Comparison of ENCODE assay signal across 12 cellular contexts in the genomic region with DNA sequence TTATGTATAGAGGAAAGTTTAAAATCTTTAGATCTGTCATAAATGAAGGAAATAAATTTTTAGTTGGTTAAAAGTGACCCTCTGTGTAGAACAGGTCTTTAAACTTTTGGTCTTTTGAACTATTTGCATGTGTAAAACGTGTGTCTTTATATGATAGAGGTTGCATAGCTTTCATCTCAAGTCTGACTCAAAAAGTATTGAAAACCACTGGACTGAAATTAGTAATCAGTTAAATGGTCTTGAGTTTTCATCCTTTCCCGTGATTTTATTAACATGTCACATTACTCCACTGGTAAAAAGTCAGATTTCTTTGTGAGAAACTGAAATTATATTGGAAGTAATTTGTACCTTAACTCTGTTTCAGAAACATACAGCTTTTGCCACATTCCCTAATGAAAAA. TPM values are rescaled to one million over a fixed set of nuclear protein-coding genes. Genes with fewer than 3 reads are reported as not detected.
DNase-seq lines count a peak whose midpoint lies in the region; FAIRE-seq and TF ChIP-seq lines count a peak whose summit lies in the region.
"Had no signal": no experiment of that assay in that cellular context is flagged by ENCODE, and none has a peak within 500 bp of the region (broad histone marks: within the 10 kb centered on the region; RNA-seq: fewer than 3 reads in every experiment).

No MANE protein-coding gene starts in this region.

- CTCF ChIA-PET in activated CD4-positive, alpha-beta memory T cell treated with anti-CD3 and anti-CD28 coated beads for 36 hours (lab: Charles Lee): no interaction called here

- H3K36me3 ChIP-seq in cardiac muscle cell (peaks cover 2% of the 10 kb centered on the region), tibial nerve (peaks cover 0 to 21% (median 0%) of the 10 kb centered on the region in 3 donors)
- H3K36me3 ChIP-seq: pancreas had no signal

- WGBS in tibial nerve, 2 donors: 58 to 68% methylated on average over 2 of the region's 2 CpGs

- DNase-seq in cardiac muscle cell (ENCODE audit: low read depth in 1 of 2, low spot score in 1 of 2): no peak
- DNase-seq in cardiac septum (ENCODE audit: low spot score): no peak
- no peak for DNase-seq in activated CD4-positive, alpha-beta memory T cell treated with anti-CD3 and anti-CD28 coated beads for 36 hours
- no peak for DNase-seq in immature natural killer cell
- DNase-seq in tibial nerve (ENCODE audit: low spot score in 2 of 2): no peak
- no peak for DNase-seq in urothelium cell line (ENCODE audit: low spot score)
- no peak for DNase-seq in Kasumi-1 (lab: John Stamatoyannopoulos, UW)
- no peak for DNase-seq in posterior cingulate gyrus
- DNase-seq: cortex of kidney, NCI-H1436 treated with DMSO at 0.1 percent for 48 hours, pancreas had no signal

- no peak for TF ChIP-seq POLR2A in tibial nerve (IDR thresholded peaks at IDR 0.05)

- H3K36me3 Mint-ChIP-seq in activated CD4-positive, alpha-beta memory T cell treated with anti-CD3 and anti-CD28 coated beads for 36 hours: peaks cover 28% of the 10 kb centered on the region
- peaks cover 0 to 19% (median 13%) of the 10 kb centered on the region in 3 donors for H3K36me3 Mint-ChIP-seq in immature natural killer cell

- FAIRE-seq in urothelium cell line (lab: Jason Lieb, UNC): no peak
- FAIRE-seq: TTC549 had no signal

- H3K4me1 ChIP-seq in cardiac muscle cell (ENCODE audit: low read depth) (peaks cover 11% of the 10 kb centered on the region), tibial nerve (peaks cover 0 to 53% (median 20%) of the 10 kb centered on the region in 4 donors)

- H3K9me3 Mint-ChIP-seq in activated CD4-positive, alpha-beta memory T cell treated with anti-CD3 and anti-CD28 coated beads for 36 hours: no peaks in the 10 kb centered on the region
- H3K9me3 Mint-ChIP-seq in immature natural killer cell: no peaks in the 10 kb centered on the region

- TF ChIP-seq EP300 in tibial nerve (IDR thresholded peaks at IDR 0.05): no peak

- TF ChIP-seq CTCF in cardiac muscle cell (IDR thresholded peaks at IDR 0.05; ENCODE audit: low read depth, low read length) (no peak), tibial nerve (IDR thresholded peaks at IDR 0.05) (no peak)

- H3K4me3 ChIP-seq in cardiac muscle cell (peak overlapping the region; percentile 86), tibial nerve (peak overlapping the region in 3 of 4 donors; percentile 67 to 88 (median 82))

- intact Hi-C loops in cardiac septum (cut with DNase I) (no loop called here), posterior cingulate gyrus (cut with DNase I) (no loop called here)
- intact Hi-C loops in activated CD4-positive, alpha-beta memory T cell treated with anti-CD3 and anti-CD28 coated beads for 36 hours (cut with micrococcal nuclease): loop anchor here (1.0 kb wide), 1 partner anchor 12 kb away; no protein-coding TSS in a partner anchor

- H3K27ac ChIP-seq in cardiac muscle cell (no peak overlapping the region), tibial nerve (no peak overlapping the region)

- H3K4me1 Mint-ChIP-seq in activated CD4-positive, alpha-beta memory T cell treated with anti-CD3 and anti-CD28 coated beads for 36 hours (ENCODE audit: low read depth): peaks cover 53% of the 10 kb centered on the region
- H3K4me1 Mint-ChIP-seq in immature natural killer cell: peaks cover 59 to 73% of the 10 kb centered on the region in 2 donors

- H3K9me3 ChIP-seq in cardiac muscle cell (ENCODE audit: low read depth) (no peaks in the 10 kb centered on the region), tibial nerve (no peaks in the 10 kb centered on the region)
- H3K9me3 ChIP-seq: pancreas had no signal

- H3K27me3 ChIP-seq in cardiac muscle cell: no peaks in the 10 kb centered on the region
- no peaks in the 10 kb centered on the region for H3K27me3 ChIP-seq in tibial nerve
- H3K27me3 ChIP-seq: pancreas had no signal

- peak overlapping the region; percentile 61 for H3K27ac Mint-ChIP-seq in activated CD4-positive, alpha-beta memory T cell treated with anti-CD3 and anti-CD28 coated beads for 36 hours
- peak overlapping the region in 4 of 6 donors; percentile 47 to 96 (median 58) for H3K27ac Mint-ChIP-seq in immature natural killer cell

- peak overlapping the region; percentile 70 for H3K4me3 Mint-ChIP-seq in activated CD4-positive, alpha-beta memory T cell treated with anti-CD3 and anti-CD28 coated beads for 36 hours
- peak overlapping the region; percentile 72 to 99 (median 98) for H3K4me3 Mint-ChIP-seq in immature natural killer cell

- POLR2A ChIA-PET in activated CD4-positive, alpha-beta memory T cell treated with anti-CD3 and anti-CD28 coated beads for 36 hours (lab: Charles Lee): no interaction called here

- no peaks in the 10 kb centered on the region for H3K27me3 Mint-ChIP-seq in activated CD4-positive, alpha-beta memory T cell treated with anti-CD3 and anti-CD28 coated beads for 36 hours
- H3K27me3 Mint-ChIP-seq in immature natural killer cell (ENCODE audit: low read depth in 3 of 3): peaks cover 10 to 12% (median 10%) of the 10 kb centered on the region in 3 donors

RNA-seq across cellular contexts. Expression of a gene that starts 1.8 kb away (rescaled TPM):
- total RNA-seq in cardiac muscle cell (27.2 and 69.6 TPM in 2 replicates), cardiac septum (26.2 TPM), tibial nerve (10 to 100 TPM; 50.1 to 87.4 (median 81.2) TPM)
- polyA plus RNA-seq in cardiac muscle cell (84.1 and 116 TPM in 2 replicates), immature natural killer cell (10 to 100 TPM; 11.2 to 19.3 (median 11.7) TPM)
- 10 to 100 TPM; 13.9 to 16.4 TPM for total RNA-seq in activated CD4-positive, alpha-beta memory T cell treated with anti-CD3 and anti-CD28 coated beads for 36 hours

RNA-seq across cellular contexts. Expression of a gene that starts 44.1 kb away (rescaled TPM):
- total RNA-seq in cardiac muscle cell: 19.2 and 50.8 TPM in 2 replicates
- polyA plus RNA-seq in cardiac muscle cell: 32.9 and 42.9 TPM in 2 replicates
- total RNA-seq in cardiac septum: 31.1 TPM
- total RNA-seq in activated CD4-positive, alpha-beta memory T cell treated with anti-CD3 and anti-CD28 coated beads for 36 hours: 1 to 10 TPM; 3.9 to 4.4 TPM
- polyA plus RNA-seq in immature natural killer cell: 1 to 10 TPM in 1 of 3 donors, under 1 TPM in 1, not detected in 1; 0.54 to 1.5 TPM
- 100 to 1,000 TPM in 1 of 4 donors, 10 to 100 TPM in 3; 46.2 to 100 (median 74.3) TPM for total RNA-seq in tibial nerve
